In genomic region chr1:114511048-114511785, GRCh38 we compare ENCODE assay signal across 8 cellular contexts. TPM values are rescaled to one million over a fixed set of nuclear protein-coding genes. Genes with fewer than 3 reads are reported as not detected.
DNase-seq lines count a peak whose midpoint lies in the region; ATAC-seq and TF ChIP-seq lines count a peak whose summit lies in the region.

TSS of gene TRIM33 (minus strand) at chr1:114511203. CDS start at chr1:114511076, 127 bp downstream.

- H3K9me3 ChIP-seq in CD4-positive, alpha-beta memory T cell (ENCODE audit: control insufficient read depth in 1 of 2, low read length in 2 of 2) = no peaks in the 10 kb centered on the region
- H3K9me3 ChIP-seq in ectodermal cell (ENCODE audit: control insufficient read depth, low read length) (no peaks in the 10 kb centered on the region), lower lobe of right lung (no peaks in the 10 kb centered on the region)

- ATAC-seq in GM19455 (IDR thresholded peaks at IDR 0.05; ENCODE audit: unreplicated experiment) (peak; percentile 76), lower lobe of right lung (peak; percentile 96 to 97)
- ATAC-seq in activated CD8-positive, alpha-beta T cell treated with anti-CD3 and anti-CD28 coated beads, Interleukin-2, amount 10 ng/mL, durations not matched to agents 7 days and 5 days = peak; percentile 78

- intact Hi-C loops in CD4-positive, alpha-beta memory T cell (cut with micrococcal nuclease) = loop anchor here (1.0 to 5.0 kb wide), 11 partner anchors 44 to 1554 kb away; partner anchors contain the start of genes BCAS2, DENND2C, MAGI3 and NRAS
- intact Hi-C loops in lower lobe of right lung (cut with DNase I) = no loop called here

- H3K36me3 Mint-ChIP-seq in CD4-positive, alpha-beta memory T cell = peaks cover 0 to 23% of the 10 kb centered on the region in 2 donors
- peaks cover 26% of the 10 kb centered on the region for H3K36me3 Mint-ChIP-seq in activated CD8-positive, alpha-beta T cell treated with anti-CD3 and anti-CD28 coated beads, Interleukin-2, amount 10 ng/mL, durations not matched to agents 7 days and 5 days (ENCODE audit: low read depth)

- H3K4me3 ChIP-seq in CD4-positive, alpha-beta memory T cell (ENCODE audit: low read length in 2 of 2) = peak within 1 kb of the TSS; percentile 75 to 85
- H3K4me3 ChIP-seq in ectodermal cell (ENCODE audit: insufficient read depth, low read depth, low read length) (peak within 1 kb of the TSS; percentile 78), lower lobe of right lung (peak within 1 kb of the TSS; percentile 99)

- peak; percentile 91 to 95 (median 94) for DNase-seq in CD4-positive, alpha-beta memory T cell
- peak; percentile 86 for DNase-seq in HK-2 (ENCODE audit: unreplicated experiment)
- peak; percentile 66 for DNase-seq in NCI-H82 treated with DMSO at 0.1 percent for 48 hours (lab: John Stamatoyannopoulos, UW; ENCODE audit: unreplicated experiment)
- DNase-seq in activated CD8-positive, alpha-beta T cell treated with anti-CD3 and anti-CD28 coated beads, Interleukin-2, amount 10 ng/mL, durations not matched to agents 7 days and 5 days = peak; percentile 92
- DNase-seq in lower lobe of right lung = peak; percentile 95
- DNase-seq in stimulated activated CD4-positive, alpha-beta T cell treated with anti-CD3 and anti-CD28 coated beads, TNF-alpha, amount 100 ng/mL, for 1 hour (ENCODE audit: low read depth in 3 of 3, low spot score in 1 of 3) = peak; percentile 66 to 86 (median 83)

- H3K4me3 Mint-ChIP-seq in CD4-positive, alpha-beta memory T cell = peak within 1 kb of the TSS; percentile 97 to 100 (median 98)
- H3K4me3 Mint-ChIP-seq in activated CD8-positive, alpha-beta T cell treated with anti-CD3 and anti-CD28 coated beads, Interleukin-2, amount 10 ng/mL, durations not matched to agents 7 days and 5 days = peak within 1 kb of the TSS; percentile 88

- H3K27me3 Mint-ChIP-seq in CD4-positive, alpha-beta memory T cell = no peaks in the 10 kb centered on the region
- peaks cover 3% of the 10 kb centered on the region for H3K27me3 Mint-ChIP-seq in activated CD8-positive, alpha-beta T cell treated with anti-CD3 and anti-CD28 coated beads, Interleukin-2, amount 10 ng/mL, durations not matched to agents 7 days and 5 days (ENCODE audit: low read depth)

- WGBS in ectodermal cell, 2 experiments = 0% methylated on average over 87 of the region's 87 CpGs

- POLR2A ChIA-PET in CD4-positive, alpha-beta memory T cell (lab: Charles Lee; ENCODE audit: partially characterized antibody) = interaction anchor here (0.7 to 3.7 kb wide), 21 partner anchors 15 to 1555 kb away, joined by 3 to 39 read pairs (median 4); partner anchors contain the start of genes AP4B1, BCAS2, CSDE1 and DCLRE1B
- POLR2A ChIA-PET in activated CD8-positive, alpha-beta T cell treated with anti-CD3 and anti-CD28 coated beads, Interleukin-2, amount 10 ng/mL, durations not matched to agents 7 days and 5 days (lab: Charles Lee) = interaction anchor here (0.7 to 2.6 kb wide), 16 partner anchors 10 to 246 kb away, joined by 3 to 13 read pairs (median 4); partner anchors contain the start of genes BCAS2 and CSDE1

- H3K4me1 ChIP-seq in CD4-positive, alpha-beta memory T cell (ENCODE audit: insufficient read depth, low read length) = peaks cover 41% of the 10 kb centered on the region
- peaks cover 15% of the 10 kb centered on the region for H3K4me1 ChIP-seq in ectodermal cell (ENCODE audit: control insufficient read depth, insufficient read depth, low read length)
- peaks cover 44% of the 10 kb centered on the region for H3K4me1 ChIP-seq in lower lobe of right lung

- H3K9me3 Mint-ChIP-seq in CD4-positive, alpha-beta memory T cell = no peaks in the 10 kb centered on the region
- no peaks in the 10 kb centered on the region for H3K9me3 Mint-ChIP-seq in activated CD8-positive, alpha-beta T cell treated with anti-CD3 and anti-CD28 coated beads, Interleukin-2, amount 10 ng/mL, durations not matched to agents 7 days and 5 days (ENCODE audit: insufficient read depth)

- CTCF ChIA-PET in CD4-positive, alpha-beta memory T cell (lab: Charles Lee; ENCODE audit: partially characterized antibody) = interaction anchor here (0.7 to 1.9 kb wide), 6 partner anchors 11 to 166 kb away, joined by 3 to 5 read pairs (median 4); no protein-coding TSS in a partner anchor
- CTCF ChIA-PET in activated CD8-positive, alpha-beta T cell treated with anti-CD3 and anti-CD28 coated beads, Interleukin-2, amount 10 ng/mL, durations not matched to agents 7 days and 5 days (lab: Charles Lee) = interaction anchor here (0.7 to 1.6 kb wide), 8 partner anchors 14 to 1140 kb away, joined by 3 to 7 read pairs (median 3); no protein-coding TSS in a partner anchor

- peak within 1 kb of the TSS; percentile 97 to 100 (median 100) for H3K27ac Mint-ChIP-seq in CD4-positive, alpha-beta memory T cell
- peak within 1 kb of the TSS; percentile 93 for H3K27ac Mint-ChIP-seq in activated CD8-positive, alpha-beta T cell treated with anti-CD3 and anti-CD28 coated beads, Interleukin-2, amount 10 ng/mL, durations not matched to agents 7 days and 5 days

- TF ChIP-seq CTCF in lower lobe of right lung (IDR thresholded peaks at IDR 0.05) = no peak

- H3K36me3 ChIP-seq in CD4-positive, alpha-beta memory T cell (ENCODE audit: insufficient read depth, low read length) = no peaks in the 10 kb centered on the region
- no peaks in the 10 kb centered on the region for H3K36me3 ChIP-seq in ectodermal cell (ENCODE audit: control insufficient read depth, insufficient read depth, low read length)
- peaks cover 11% of the 10 kb centered on the region for H3K36me3 ChIP-seq in lower lobe of right lung

- H3K27ac ChIP-seq in CD4-positive, alpha-beta memory T cell (ENCODE audit: low read depth, low read length) = peak within 1 kb of the TSS; percentile 96
- H3K27ac ChIP-seq in ectodermal cell (ENCODE audit: insufficient read depth, low read depth, low read length, poor library complexity, severe bottlenecking) (peak within 1 kb of the TSS; percentile 94), lower lobe of right lung (peak within 1 kb of the TSS; percentile 99)

- H3K27me3 ChIP-seq in CD4-positive, alpha-beta memory T cell (ENCODE audit: insufficient read depth, low read length) = no peaks in the 10 kb centered on the region
- H3K27me3 ChIP-seq in ectodermal cell (ENCODE audit: control insufficient read depth, insufficient read depth, low read length, poor library complexity, severe bottlenecking) (no peaks in the 10 kb centered on the region), lower lobe of right lung (ENCODE audit: low read depth) (no peaks in the 10 kb centered on the region)

- peaks cover 38 to 55% (median 47%) of the 10 kb centered on the region in 4 donors for H3K4me1 Mint-ChIP-seq in CD4-positive, alpha-beta memory T cell
- H3K4me1 Mint-ChIP-seq in activated CD8-positive, alpha-beta T cell treated with anti-CD3 and anti-CD28 coated beads, Interleukin-2, amount 10 ng/mL, durations not matched to agents 7 days and 5 days (ENCODE audit: low read depth) = peaks cover 43% of the 10 kb centered on the region

RNA-seq across cellular contexts. Expression of gene TRIM33, which starts in this region (rescaled TPM):
- 10 to 100 TPM; 50.6 to 54.4 TPM for total RNA-seq in CD4-positive, alpha-beta memory T cell
- polyA plus RNA-seq in CD4-positive, alpha-beta memory T cell = 10 to 100 TPM; 26.8 to 33.6 TPM
- total RNA-seq in activated CD8-positive, alpha-beta T cell treated with anti-CD3 and anti-CD28 coated beads, Interleukin-2, amount 10 ng/mL, durations not matched to agents 7 days and 5 days = 10 to 100 TPM; 39.5 to 43.4 TPM
- polyA plus RNA-seq in ectodermal cell (2013, experiment 1 of 4) = 43.4 TPM
- 52.5 TPM for polyA plus RNA-seq in ectodermal cell (2013, experiment 2 of 4)
- 39.7 TPM for polyA plus RNA-seq in ectodermal cell (2013, experiment 3 of 4)
- polyA plus RNA-seq in ectodermal cell (2013, experiment 4 of 4) = 44.1 TPM
- 36.4 TPM for total RNA-seq in lower lobe of right lung

Comparison
In these comparisons a context has a peak if more than half of its experiments do, and no peak if none do; other contexts are left out.
1. Peak in every context shown above with its lines: DNase-seq, ATAC-seq, H3K4me3 ChIP-seq and H3K27ac ChIP-seq.